ENCODE assay signal across 8 cellular contexts in the genomic region with DNA sequence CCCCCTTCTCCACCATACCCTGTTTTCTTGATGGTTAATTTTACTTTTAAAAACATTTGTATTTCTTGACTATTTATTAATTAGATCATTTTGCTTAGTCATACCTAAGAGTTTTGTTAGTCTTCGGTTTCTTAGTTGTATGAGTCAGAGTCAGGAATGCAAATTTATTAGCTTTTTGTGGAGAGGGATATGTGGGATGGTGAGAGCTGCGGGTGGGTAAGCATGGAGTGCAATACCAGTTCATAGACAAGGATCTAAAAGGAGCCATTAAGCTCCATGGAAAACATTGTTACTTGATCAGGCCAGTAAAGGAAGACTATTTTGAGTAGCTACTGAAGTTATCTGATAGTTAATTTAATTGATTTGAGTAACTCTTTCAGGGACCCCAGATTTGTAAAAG.
DNase-seq lines count a peak whose midpoint lies in the region; ATAC-seq and TF ChIP-seq lines count a peak whose summit lies in the region.

No MANE protein-coding gene starts in this region.

- H3K27ac ChIP-seq in tibial nerve: peak overlapping the region; percentile 11 to 84 (median 58)

- intact Hi-C loops in Right ventricle myocardium inferior (cut with DNase I): loop anchor here (2.0 to 10.0 kb wide), 2 partner anchors 77 to 225 kb away; a partner anchor contains a TSS

- no peaks in the 10 kb centered on the region for H3K36me3 ChIP-seq in tibial nerve

- DNase-seq in HPDE6-E6E7 (ENCODE audit: extremely low spot score) (peak; percentile 49), astrocyte of the cerebellum (ENCODE audit: low read depth) (peak; percentile 89), kidney tubule cell (ENCODE audit: low spot score) (peak; percentile 94), tibial nerve (ENCODE audit: low spot score in 2 of 2) (no peak), foreskin melanocyte (no peak), Right ventricle myocardium inferior (ENCODE audit: missing footprints) (no peak), NCI-H82 (lab: John Stamatoyannopoulos, UW) (no peak)

- no peak for TF ChIP-seq EP300 in tibial nerve (IDR thresholded peaks at IDR 0.05)

- H3K4me3 ChIP-seq in astrocyte of the cerebellum (ENCODE audit: low read depth, low read length) (no peak overlapping the region), tibial nerve (no peak overlapping the region)

- H3K9me3 ChIP-seq in tibial nerve: no peaks in the 10 kb centered on the region

- in situ Hi-C loops in astrocyte of the cerebellum (cut with HindIII; ENCODE audit: low sequenced_read_pairs): no loop called here

- H3K27me3 ChIP-seq in tibial nerve: no peaks in the 10 kb centered on the region

- H3K4me1 ChIP-seq in tibial nerve: peaks cover 0 to 49% (median 14%) of the 10 kb centered on the region in 4 donors

- TF ChIP-seq CTCF in astrocyte of the cerebellum (IDR thresholded peaks at IDR 0.05; ENCODE audit: low read depth, low read length, missing control alignments): no peak
- no peak for TF ChIP-seq CTCF in tibial nerve (IDR thresholded peaks at IDR 0.05)

- no peak for TF ChIP-seq POLR2A in tibial nerve (IDR thresholded peaks at IDR 0.05)

- no peak for ATAC-seq in Right ventricle myocardium inferior
- ATAC-seq in GM18858 (IDR thresholded peaks at IDR 0.05; ENCODE audit: unreplicated experiment): no peak

- WGBS in tibial nerve, 2 donors: 7 to 8% methylated on average over 2 of the region's 2 CpGs

Comparison
In these comparisons a context has a peak if more than half of its experiments do, and no peak if none do; other contexts are left out.
1. DNase-seq: peak in HPDE6-E6E7 (single experiment), astrocyte of the cerebellum (single experiment) and kidney tubule cell (single experiment); none in tibial nerve (0 of 2), foreskin melanocyte (single experiment), Right ventricle myocardium inferior (single experiment) and NCI-H82 (single experiment).